9 cellular contexts compared by ENCODE assay signal in genomic region chr19:50537769-50538230, GRCh38. TPM values are rescaled to one million over a fixed set of nuclear protein-coding genes. Genes with fewer than 3 reads are reported as not detected.
DNase-seq lines count a peak whose midpoint lies in the region; ATAC-seq and TF ChIP-seq lines count a peak whose summit lies in the region.
"Had no signal": no experiment of that assay in that cellular context is flagged by ENCODE, and none has a peak within 500 bp of the region (broad histone marks: within the 10 kb centered on the region; RNA-seq: fewer than 3 reads in every experiment).

No MANE protein-coding gene starts in this region.

- no peak overlapping the region for H3K4me2 ChIP-seq in neural progenitor cell

- H3K9ac ChIP-seq in neural progenitor cell, result no peak overlapping the region

- peak in 6 of 7 experiments; percentile 35 to 71 (median 52) for DNase-seq in CD8-positive, alpha-beta T cell
- DNase-seq in HS-27A (ENCODE audit: low read depth), result peak; percentile 43
- DNase-seq in OCI-M2 (lab: John Stamatoyannopoulos, UW; ENCODE audit: unreplicated experiment), result peak; percentile 61
- peak; percentile 66 for DNase-seq in activated T-cell treated with anti-CD3 and anti-CD28 coated beads, Interleukin-2, amount 50 U/mL, for 1 hour
- peak; percentile 77 for DNase-seq in fibroblast of mammary gland (ENCODE audit: low read depth)
- peak; percentile 94 for DNase-seq in neural progenitor cell (ENCODE audit: low spot score)
- no peak for DNase-seq in central memory CD4-positive, alpha-beta T cell

- peaks cover 19% of the 10 kb centered on the region for H4K20me1 ChIP-seq in neural progenitor cell (ENCODE audit: low read depth)

- no peaks in the 10 kb centered on the region for H3K9me3 ChIP-seq in CD8-positive, alpha-beta T cell (ENCODE audit: low read length)
- H3K9me3 ChIP-seq in neural progenitor cell (ENCODE audit: low read depth), result no peaks in the 10 kb centered on the region

- intact Hi-C loops in CD8-positive, alpha-beta T cell (cut with DNase I, micrococcal nuclease), result loop anchor here in 1 of 2 experiments (1.0 kb wide), 2 partner anchors 246 to 385 kb away; no protein-coding TSS in a partner anchor

- peak; percentile 62 for TF ChIP-seq CTCF in CD8-positive, alpha-beta T cell (IDR thresholded peaks at IDR 0.05)
- TF ChIP-seq CTCF in fibroblast of mammary gland (conservative IDR thresholded peaks at IDR 0.05; ENCODE audit: control insufficient read depth, insufficient read depth, low read depth, low read length) (peak; percentile 83), neural progenitor cell (IDR thresholded peaks at IDR 0.05) (peak; percentile 84)

- no peak for ATAC-seq in CD8-positive, alpha-beta T cell

- no peak overlapping the region for H3K27ac ChIP-seq in CD8-positive, alpha-beta T cell (ENCODE audit: low read depth, low read length)
- no peak overlapping the region for H3K27ac ChIP-seq in neural progenitor cell
- peak overlapping the region; percentile 75 for H3K27ac ChIP-seq in temporal lobe (ENCODE audit: low read depth, low read length)
- H3K27ac ChIP-seq: SK-N-MC had no signal

- peaks cover 3% of the 10 kb centered on the region for H3K4me1 Mint-ChIP-seq in CD8-positive, alpha-beta T cell (ENCODE audit: low read depth)
- H3K4me1 Mint-ChIP-seq in neural progenitor cell, result peaks cover 14% of the 10 kb centered on the region

- H3K4me3 ChIP-seq in CD8-positive, alpha-beta T cell (ENCODE audit: low read depth, low read length), result no peak overlapping the region
- no peak overlapping the region for H3K4me3 ChIP-seq in fibroblast of mammary gland (ENCODE audit: control insufficient read depth, low read depth, low read length)
- H3K4me3 ChIP-seq in neural progenitor cell, result no peak overlapping the region
- H3K4me3 ChIP-seq: SK-N-MC had no signal

- no peak overlapping the region for H3K27ac Mint-ChIP-seq in CD8-positive, alpha-beta T cell
- H3K27ac Mint-ChIP-seq in neural progenitor cell, result no peak overlapping the region

- H2AFZ ChIP-seq in neural progenitor cell (replicated peaks), result no peak overlapping the region

- no peaks in the 10 kb centered on the region for H3K27me3 ChIP-seq in CD8-positive, alpha-beta T cell (ENCODE audit: insufficient read depth, low read length)
- H3K27me3 ChIP-seq in neural progenitor cell, result no peaks in the 10 kb centered on the region

- no peaks in the 10 kb centered on the region for H3K36me3 ChIP-seq in CD8-positive, alpha-beta T cell (ENCODE audit: insufficient read depth, low read length)
- H3K36me3 ChIP-seq in neural progenitor cell, result no peaks in the 10 kb centered on the region

- CTCF ChIA-PET in CD8-positive, alpha-beta T cell (lab: Charles Lee), result interaction anchor here (0.8 to 3.9 kb wide), 11 partner anchors 8 to 398 kb away, joined by 3 to 29 read pairs (median 3); no protein-coding TSS in a partner anchor

- POLR2A ChIA-PET in CD8-positive, alpha-beta T cell (lab: Charles Lee), result interaction anchor here (0.6 kb wide), 1 partner anchor 1264 kb away, joined by 3 read pairs; no protein-coding TSS in a partner anchor

- no peak overlapping the region for H3K4me3 Mint-ChIP-seq in CD8-positive, alpha-beta T cell
- H3K4me3 Mint-ChIP-seq in neural progenitor cell, result peak overlapping the region; percentile 50

- no peaks in the 10 kb centered on the region for H3K4me1 ChIP-seq in CD8-positive, alpha-beta T cell (ENCODE audit: insufficient read depth, low read length)
- H3K4me1 ChIP-seq in neural progenitor cell, result no peaks in the 10 kb centered on the region

- H3K9me3 Mint-ChIP-seq in CD8-positive, alpha-beta T cell, result peaks cover 7% of the 10 kb centered on the region
- peaks cover 5% of the 10 kb centered on the region for H3K9me3 Mint-ChIP-seq in neural progenitor cell

- H3F3A ChIP-seq in neural progenitor cell (ENCODE audit: low read depth), result peaks cover 2% of the 10 kb centered on the region

- peaks cover 16% of the 10 kb centered on the region for H3K27me3 Mint-ChIP-seq in CD8-positive, alpha-beta T cell (ENCODE audit: low read depth)
- peaks cover 6% of the 10 kb centered on the region for H3K27me3 Mint-ChIP-seq in neural progenitor cell (ENCODE audit: insufficient read depth, low read depth)

- H3K36me3 Mint-ChIP-seq in CD8-positive, alpha-beta T cell, result no peaks in the 10 kb centered on the region
- H3K36me3 Mint-ChIP-seq in neural progenitor cell, result peaks cover 42% of the 10 kb centered on the region

- no peaks in the 10 kb centered on the region for H3K79me2 ChIP-seq in neural progenitor cell (ENCODE audit: low read depth)

RNA-seq across cellular contexts. Expression of gene ASPDH, which starts 24.1 kb away (rescaled TPM):
- total RNA-seq in CD8-positive, alpha-beta T cell, result not detected
- total RNA-seq in neural progenitor cell (ENCODE audit: low replicate concordance), result not detected in 2 replicates
- 0.98 TPM for total RNA-seq in temporal lobe

RNA-seq across cellular contexts. Expression of gene JOSD2, which starts 26.8 kb away (rescaled TPM):
- total RNA-seq in CD8-positive, alpha-beta T cell, result 1 to 10 TPM; 8.8 to 9.9 TPM
- total RNA-seq in neural progenitor cell (ENCODE audit: low replicate concordance) (1.7 and 2.4 TPM in 2 replicates), temporal lobe (6.1 TPM)

RNA-seq across cellular contexts. Expression of gene LRRC4B, which starts 30.4 kb away (rescaled TPM):
- not detected for total RNA-seq in CD8-positive, alpha-beta T cell
- total RNA-seq in neural progenitor cell (ENCODE audit: low replicate concordance), result 12.0 and 54.6 TPM in 2 replicates
- total RNA-seq in temporal lobe, result 67.4 TPM

Comparison
In these comparisons a context has a peak if more than half of its experiments do, and no peak if none do; other contexts are left out.
1. RNA of gene LRRC4B, which starts 30.4 kb away (total RNA-seq): 67.4 TPM in temporal lobe (single experiment) and 12.0 to 54.6 TPM in neural progenitor cell; not detected in CD8-positive, alpha-beta T cell; every median in the first group is over 10 times any median in the second.
2. Peak in every context shown above with its lines, with median percentiles within 50 percentile points of each other: CTCF ChIP-seq.